ENCODE assay signal across 1 cellular context in genomic region chr1:89080068-89080467, GRCh38. TPM values are rescaled to one million over a fixed set of nuclear protein-coding genes. Genes with fewer than 3 reads are reported as not detected.
"Had no signal": no experiment of that assay in that cellular context is flagged by ENCODE, and none has a peak within 500 bp of the region (broad histone marks: within the 10 kb centered on the region; RNA-seq: fewer than 3 reads in every experiment).

No MANE protein-coding gene starts in this region.

RNA-seq across cellular contexts. Expression of gene GBP1, which starts 15.1 kb away (rescaled TPM):
- total RNA-seq: neural crest cell had no signal

RNA-seq across cellular contexts. Expression of gene GBP2, which starts 45.8 kb away (rescaled TPM):
- total RNA-seq: neural crest cell had no signal

RNA-seq across cellular contexts. Expression of gene GBP3, which starts 57.4 kb away (rescaled TPM):
- total RNA-seq: neural crest cell had no signal
